Comparison of ENCODE assay signal across 19 cellular contexts in the genomic region with DNA sequence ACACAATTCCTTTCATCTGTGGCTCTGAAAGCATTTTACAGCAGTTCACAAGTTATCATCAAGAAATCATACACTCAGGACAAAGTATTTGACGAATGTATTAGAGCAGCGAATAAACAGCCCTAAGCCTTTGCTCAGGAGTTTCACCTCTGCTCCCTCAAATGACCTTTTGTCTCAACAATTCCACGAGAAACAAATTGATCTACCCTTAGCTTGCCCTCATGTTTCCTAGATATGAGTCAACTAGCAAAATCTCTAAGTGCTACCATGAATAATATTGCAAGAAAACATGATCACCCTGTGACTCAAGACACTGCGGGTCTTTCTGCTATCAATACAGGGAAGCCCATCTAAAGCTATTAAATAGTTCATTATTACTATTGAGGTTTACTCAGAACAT.
DNase-seq lines count a peak whose midpoint lies in the region; ATAC-seq, FAIRE-seq and TF ChIP-seq lines count a peak whose summit lies in the region.
"Had no signal": no experiment of that assay in that cellular context is flagged by ENCODE, and none has a peak within 500 bp of the region (broad histone marks: within the 10 kb centered on the region; RNA-seq: fewer than 3 reads in every experiment).

No MANE protein-coding gene starts in this region.

- no peak overlapping the region for H4K91ac ChIP-seq in trophoblast cell (ENCODE audit: low read depth, low read length)

- TF ChIP-seq CTCF in fibroblast of mammary gland (conservative IDR thresholded peaks at IDR 0.05; ENCODE audit: control insufficient read depth, insufficient read depth, low read depth, low read length) (no peak), neural progenitor cell (IDR thresholded peaks at IDR 0.05) (no peak), nephron progenitor cell (IDR thresholded peaks at IDR 0.05) (no peak)

- H3K27ac Mint-ChIP-seq in neural progenitor cell (no peak overlapping the region), nephron progenitor cell (no peak overlapping the region)

- H3K4me3 ChIP-seq in fibroblast of mammary gland (ENCODE audit: control insufficient read depth, low read depth, low read length) (no peak overlapping the region), trophoblast cell (ENCODE audit: low read depth, low read length) (no peak overlapping the region), neural progenitor cell (no peak overlapping the region)

- H3K9ac ChIP-seq in trophoblast cell (ENCODE audit: low read length) (no peak overlapping the region), neural progenitor cell (no peak overlapping the region)

- no peak overlapping the region for H3K4ac ChIP-seq in trophoblast cell (ENCODE audit: low read depth, low read length)

- no peak overlapping the region for H4K12ac ChIP-seq in trophoblast cell (ENCODE audit: low read depth, low read length)

- H3K36me3 ChIP-seq in trophoblast cell (ENCODE audit: control insufficient read depth in 1 of 2, insufficient read depth in 2 of 2, low read length in 2 of 2): no peaks in the 10 kb centered on the region
- no peaks in the 10 kb centered on the region for H3K36me3 ChIP-seq in neural progenitor cell

- H3K4me1 ChIP-seq in trophoblast cell (ENCODE audit: control insufficient read depth in 1 of 2, insufficient read depth in 2 of 2, low read length in 2 of 2) (peaks cover 0 to 2% of the 10 kb centered on the region in 2 experiments), neural progenitor cell (peaks cover 7% of the 10 kb centered on the region)

- H3K23ac ChIP-seq in trophoblast cell (ENCODE audit: low read length): no peak overlapping the region

- no peaks in the 10 kb centered on the region for H3F3A ChIP-seq in neural progenitor cell (ENCODE audit: low read depth)

- H4K20me1 ChIP-seq in neural progenitor cell (ENCODE audit: low read depth): no peaks in the 10 kb centered on the region

- no peaks in the 10 kb centered on the region for H3K79me1 ChIP-seq in trophoblast cell (ENCODE audit: low read length)

- no peak overlapping the region for H3K4me3 Mint-ChIP-seq in neural progenitor cell
- no peak overlapping the region for H3K4me3 Mint-ChIP-seq in nephron progenitor cell

- H2BK12ac ChIP-seq in trophoblast cell (ENCODE audit: low read length): no peak overlapping the region

- H3K27ac ChIP-seq in trophoblast cell (ENCODE audit: low read depth, low read length): no peak overlapping the region
- no peak overlapping the region for H3K27ac ChIP-seq in neural progenitor cell

- no peaks in the 10 kb centered on the region for H3K27me3 Mint-ChIP-seq in neural progenitor cell (ENCODE audit: insufficient read depth, low read depth)
- H3K27me3 Mint-ChIP-seq in nephron progenitor cell (ENCODE audit: low read depth, poor library complexity): no peaks in the 10 kb centered on the region

- H2AK5ac ChIP-seq in trophoblast cell (ENCODE audit: low read length): no peak overlapping the region

- H3K18ac ChIP-seq in trophoblast cell (ENCODE audit: low read length): no peak overlapping the region

- H4K8ac ChIP-seq in trophoblast cell (ENCODE audit: low read depth, low read length): no peak overlapping the region

- DNase-seq in H54 (ENCODE audit: insufficient read length, low spot score) (no peak), amniotic epithelial cell (ENCODE audit: low read depth) (peak; percentile 38), fibroblast of mammary gland (ENCODE audit: low read depth) (peak; percentile 51), trophoblast cell (peak; percentile 71 to 96), neural progenitor cell (ENCODE audit: low spot score) (no peak), nephron progenitor cell (no peak)
- no peak for DNase-seq in activated T-cell treated with anti-CD3 and anti-CD28 coated beads, Interleukin-2, amount 50 U/mL, for 48 hours
- DNase-seq: C1 segment of cervical spinal cord, DMS 273 treated with DMSO at 0.1 percent for 48 hours, KBM-7, NCI-H1417 treated with DMSO at 0.1 percent for 48 hours, NCI-H1930, NCI-H2171, NCI-H446, NCI-H69, SHP77 treated with DMSO at 0.1 percent for 48 hours had no signal

- H3K4me2 ChIP-seq in trophoblast cell (ENCODE audit: low read length) (no peak overlapping the region), neural progenitor cell (no peak overlapping the region)

- H3K9me3 Mint-ChIP-seq in neural progenitor cell (peaks cover 6% of the 10 kb centered on the region), nephron progenitor cell (peaks cover 16% of the 10 kb centered on the region)

- peak; percentile 90 for FAIRE-seq in H54 (lab: Jason Lieb, UNC)
- FAIRE-seq: A204.1, RCC 7860 had no signal

- no peak for TF ChIP-seq POLR2A in H54 (IDR thresholded peaks at IDR 0.05; ENCODE audit: low read depth, low read length)

- no peaks in the 10 kb centered on the region for H3K9me3 ChIP-seq in trophoblast cell (ENCODE audit: insufficient read depth, low read depth, low read length)
- no peaks in the 10 kb centered on the region for H3K9me3 ChIP-seq in neural progenitor cell (ENCODE audit: low read depth)

- no peak for ATAC-seq in HG03439 (IDR thresholded peaks at IDR 0.05; ENCODE audit: unreplicated experiment)

- peaks cover 2% of the 10 kb centered on the region for H3K4me1 Mint-ChIP-seq in neural progenitor cell
- H3K4me1 Mint-ChIP-seq in nephron progenitor cell: peaks cover 10% of the 10 kb centered on the region

- no peaks in the 10 kb centered on the region for H3K36me3 Mint-ChIP-seq in neural progenitor cell
- H3K36me3 Mint-ChIP-seq in nephron progenitor cell (ENCODE audit: low read depth): peaks cover 8% of the 10 kb centered on the region

- WGBS in trophoblast cell (ENCODE audit: extremely low coverage, insufficient coverage, insufficient read length): no CpG with 5 or more reads among the region's 4 CpGs

- H2BK120ac ChIP-seq in trophoblast cell (ENCODE audit: insufficient read depth, low read length, poor library complexity): no peak overlapping the region

- H2AFZ ChIP-seq in trophoblast cell (ENCODE audit: insufficient read depth, low read length, poor library complexity): no peak overlapping the region
- H2AFZ ChIP-seq in neural progenitor cell (replicated peaks): no peak overlapping the region

- H3K79me2 ChIP-seq in trophoblast cell (ENCODE audit: control insufficient read depth, insufficient read depth, low read length, poor library complexity) (no peaks in the 10 kb centered on the region), neural progenitor cell (ENCODE audit: low read depth) (no peaks in the 10 kb centered on the region)

- H3K14ac ChIP-seq in trophoblast cell (ENCODE audit: low read length): no peak overlapping the region

- no peak overlapping the region for H2BK5ac ChIP-seq in trophoblast cell (ENCODE audit: low read depth, low read length, poor library complexity)

- H3K27me3 ChIP-seq in trophoblast cell (ENCODE audit: insufficient read depth, low read length): no peaks in the 10 kb centered on the region
- H3K27me3 ChIP-seq in neural progenitor cell: no peaks in the 10 kb centered on the region

Comparison
In these comparisons a context has a peak if more than half of its experiments do, and no peak if none do; other contexts are left out.
1. DNase-seq: peak in amniotic epithelial cell (single experiment), fibroblast of mammary gland (single experiment) and trophoblast cell (2 of 2); none in H54 (single experiment), neural progenitor cell (single experiment), nephron progenitor cell (single experiment) and activated T-cell treated with anti-CD3 and anti-CD28 coated beads, Interleukin-2, amount 50 U/mL, for 48 hours (0 of 2).